8 cellular contexts compared by ENCODE assay signal in genomic region chr6:43228951-43229802, GRCh38. TPM values are rescaled to one million over a fixed set of nuclear protein-coding genes. Genes with fewer than 3 reads are reported as not detected.
DNase-seq lines count a peak whose midpoint lies in the region; ATAC-seq and TF ChIP-seq lines count a peak whose summit lies in the region.

Gene DNPH1 (minus strand): TSS chr6:43229481. CDS start chr6:43229456, 25 bp downstream.

- H3K18ac ChIP-seq in mesendoderm (ENCODE audit: low read length), result peak within 1 kb of the TSS; percentile 95

- DNase-seq in AG08396 (ENCODE audit: low spot score) (peak; percentile 93), NCI-H748 treated with DMSO at 0.1 percent for 48 hours (lab: John Stamatoyannopoulos, UW) (peak; percentile 68), endodermal cell (peak; percentile 96), mesendoderm (peak; percentile 81)
- DNase-seq in activated CD8-positive, alpha-beta memory T cell treated with anti-CD3 and anti-CD28 coated beads for 4 hours (ENCODE audit: low read depth in 2 of 2), result peak; percentile 47 to 56
- DNase-seq in stimulated activated CD8-positive, alpha-beta memory T cell treated with anti-CD3 and anti-CD28 coated beads, Interleukin-15, amount 100 ng/mL, for 1 hour (ENCODE audit: low read depth), result peak; percentile 46

- no peak within 1 kb of the TSS for H4K5ac ChIP-seq in mesendoderm (ENCODE audit: low read length)

- H3K4me1 ChIP-seq in endodermal cell (ENCODE audit: control insufficient read depth, insufficient read depth, low read length) (no peaks in the 10 kb centered on the region), mesendoderm (ENCODE audit: control insufficient read depth, low read depth, low read length) (no peaks in the 10 kb centered on the region)

- peak within 1 kb of the TSS; percentile 92 for H3K4ac ChIP-seq in mesendoderm (ENCODE audit: low read depth, low read length)

- H2BK15ac ChIP-seq in mesendoderm (replicated peaks; ENCODE audit: low read depth), result no peak within 1 kb of the TSS

- peaks cover 38% of the 10 kb centered on the region for H3K27me3 Mint-ChIP-seq in endodermal cell (ENCODE audit: insufficient read depth)

- no peak within 1 kb of the TSS for H3K23ac ChIP-seq in mesendoderm (ENCODE audit: low read length)

- H3K4me3 ChIP-seq in endodermal cell (ENCODE audit: low read length), result peak within 1 kb of the TSS; percentile 82
- peak within 1 kb of the TSS; percentile 40 for H3K4me3 ChIP-seq in mesendoderm (ENCODE audit: low read length)

- no peak within 1 kb of the TSS for H2AK5ac ChIP-seq in mesendoderm (ENCODE audit: low read length)

- H3K4me3 Mint-ChIP-seq in endodermal cell, result peak within 1 kb of the TSS; percentile 68

- TF ChIP-seq POLR2A in GM18526 (IDR thresholded peaks at IDR 0.05; ENCODE audit: extremely low read depth, insufficient read length), result peak; percentile 70

- no peak within 1 kb of the TSS for H4K8ac ChIP-seq in mesendoderm (ENCODE audit: low read depth, low read length)

- H3K9ac ChIP-seq in endodermal cell (ENCODE audit: extremely low read depth, low read length, poor library complexity, severe bottlenecking), result peak within 1 kb of the TSS; percentile 38
- peak within 1 kb of the TSS; percentile 79 for H3K9ac ChIP-seq in mesendoderm (ENCODE audit: low read length)

- H2BK5ac ChIP-seq in mesendoderm (ENCODE audit: low read length), result no peak within 1 kb of the TSS

- H3K27ac Mint-ChIP-seq in endodermal cell, result no peak within 1 kb of the TSS

- no peaks in the 10 kb centered on the region for H3K9me3 Mint-ChIP-seq in endodermal cell

- H3K27ac ChIP-seq in endodermal cell (ENCODE audit: low read depth, low read length) (no peak within 1 kb of the TSS), mesendoderm (ENCODE audit: low read depth, low read length) (no peak within 1 kb of the TSS)

- peak; percentile 98 for TF ChIP-seq CTCF in endodermal cell (conservative IDR thresholded peaks at IDR 0.05)

- H3K79me1 ChIP-seq in mesendoderm (ENCODE audit: low read length), result no peaks in the 10 kb centered on the region

- H3K27me3 ChIP-seq in endodermal cell (ENCODE audit: control insufficient read depth, insufficient read depth, low read length, poor library complexity, severe bottlenecking) (peaks cover 27% of the 10 kb centered on the region), mesendoderm (ENCODE audit: insufficient read depth, low read length, poor library complexity) (peaks cover 2% of the 10 kb centered on the region)

- ATAC-seq in HG03103 (IDR thresholded peaks at IDR 0.05; ENCODE audit: low read depth, unreplicated experiment), result peak; percentile 73

- no peaks in the 10 kb centered on the region for H3K9me3 ChIP-seq in endodermal cell (ENCODE audit: control insufficient read depth, low read length)

- 6 to 10% methylated on average over 37 to 82 of the region's 82 CpGs for WGBS in endodermal cell (ENCODE audit: insufficient coverage in 1 of 2, insufficient read length in 1 of 2), 2 experiments
- WGBS in mesendoderm (ENCODE audit: extremely low coverage, insufficient coverage, low lambda C conversion rate), result no CpG with 5 or more reads among the region's 82 CpGs

- no peak within 1 kb of the TSS for H2BK120ac ChIP-seq in mesendoderm (ENCODE audit: low read depth, low read length)

- no peaks in the 10 kb centered on the region for H3K79me2 ChIP-seq in mesendoderm (ENCODE audit: control insufficient read depth, insufficient read depth, low read length)

- H3K36me3 Mint-ChIP-seq in endodermal cell (ENCODE audit: low read depth), result peaks cover 15% of the 10 kb centered on the region

- peak within 1 kb of the TSS; percentile 37 for H3K4me2 ChIP-seq in mesendoderm (ENCODE audit: low read length)

- no peaks in the 10 kb centered on the region for H3K36me3 ChIP-seq in endodermal cell (ENCODE audit: control insufficient read depth, insufficient read depth, low read length)
- H3K36me3 ChIP-seq in mesendoderm (ENCODE audit: control insufficient read depth, insufficient read depth, low read length), result no peaks in the 10 kb centered on the region

- peaks cover 2% of the 10 kb centered on the region for H3K4me1 Mint-ChIP-seq in endodermal cell

- H3K56ac ChIP-seq in mesendoderm (ENCODE audit: low read length), result peak within 1 kb of the TSS; percentile 92

RNA-seq across cellular contexts. Expression of gene DNPH1, which starts in this region (rescaled TPM):
- 10 to 100 TPM; 48.2 to 66.5 TPM for total RNA-seq in endodermal cell
- polyA plus RNA-seq in endodermal cell (2013, experiment 1 of 2), result 64.4 TPM
- 61.0 TPM for polyA plus RNA-seq in endodermal cell (2013, experiment 2 of 2)
- polyA plus RNA-seq in mesendoderm (2013, experiment 1 of 2), result 36.2 TPM
- polyA plus RNA-seq in mesendoderm (2013, experiment 2 of 2), result 35.8 TPM

Comparison
In these comparisons a context has a peak if more than half of its experiments do, and no peak if none do; other contexts are left out.
1. DNase-seq: peak in every context shown above with its lines; median percentile 96 in endodermal cell; 93 in AG08396; 81 in mesendoderm; 68 in NCI-H748 treated with DMSO at 0.1 percent for 48 hours; 52 in activated CD8-positive, alpha-beta memory T cell treated with anti-CD3 and anti-CD28 coated beads for 4 hours; 46 in stimulated activated CD8-positive, alpha-beta memory T cell treated with anti-CD3 and anti-CD28 coated beads, Interleukin-15, amount 100 ng/mL, for 1 hour.